25 cellular contexts compared by ENCODE assay signal in the genomic region with DNA sequence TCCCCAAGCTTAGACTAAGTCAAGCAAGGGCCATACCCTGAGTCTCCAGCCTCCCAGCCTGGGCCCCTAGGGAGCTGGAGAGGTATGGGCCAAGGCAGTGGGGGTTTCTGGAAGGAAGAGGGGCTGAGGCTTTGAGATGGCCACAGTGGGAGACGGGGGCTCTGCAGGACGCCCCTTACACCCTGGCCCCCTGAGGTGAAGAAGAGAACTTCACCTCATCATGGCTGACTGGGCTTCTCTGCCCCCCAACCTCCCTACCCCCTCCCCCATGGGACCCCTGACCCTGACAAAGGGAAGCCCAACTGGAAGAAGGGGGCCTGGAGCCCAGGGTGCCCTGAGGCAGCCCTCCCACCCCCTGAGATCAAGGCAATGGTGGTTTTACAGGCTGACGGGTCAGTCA.
"Had no signal": no experiment of that assay in that cellular context is flagged by ENCODE, and none has a peak within 500 bp of the region (broad histone marks: within the 10 kb centered on the region; RNA-seq: fewer than 3 reads in every experiment).

No MANE protein-coding gene starts in this region.

- H3K9me3 Mint-ChIP-seq: activated naive CD4-positive, alpha-beta T cell treated with anti-CD3 and anti-CD28 coated beads, Interleukin-2, amount 50 U/mL, for 72 hours; brain; immature natural killer cell; natural killer cell; stimulated activated effector memory CD8-positive, alpha-beta T cell treated with anti-CD3 and anti-CD28 coated beads, Interleukin-12 subunit alpha, Interleukin-12 subunit beta, amount 100 ng/mL, for 72 hours; stimulated activated naive CD8-positive, alpha-beta T cell treated with anti-CD3 and anti-CD28 coated beads, Interleukin-15, amount 100 ng/mL, for 72 hours had no signal

- H2AFZ ChIP-seq: hepatocyte had no signal

- H3K4me3 Mint-ChIP-seq: stimulated activated naive CD8-positive, alpha-beta T cell treated with anti-CD3 and anti-CD28 coated beads, Interleukin-15, amount 100 ng/mL, for 72 hours had no signal

- H3K36me3 Mint-ChIP-seq: activated naive CD4-positive, alpha-beta T cell treated with anti-CD3 and anti-CD28 coated beads, Interleukin-2, amount 50 U/mL, for 72 hours; natural killer cell; stimulated activated effector memory CD8-positive, alpha-beta T cell treated with anti-CD3 and anti-CD28 coated beads, Interleukin-12 subunit alpha, Interleukin-12 subunit beta, amount 100 ng/mL, for 72 hours had no signal

- DNase-seq: activated CD4-positive, CD25-positive, alpha-beta regulatory T cell treated with anti-CD3 and anti-CD28 coated beads, Interleukin-2, amount 50 U/mL, for 72 hours; activated gamma-delta T cell treated with Interleukin-2 at 50 U/mL for 16 hours; activated T-cell treated with anti-CD3 and anti-CD28 coated beads, Interleukin-2, amount 50 U/mL, for 1 hour; aorta; central memory CD4-positive, alpha-beta T cell; dermis blood vessel endothelial cell; effector memory CD4-positive, alpha-beta T cell; foreskin melanocyte; immature natural killer cell; kidney glomerular epithelial cell; left lung; midbrain; natural killer cell; nucleus accumbens; small intestine; stimulated activated CD4-positive, alpha-beta T cell treated with anti-CD3 and anti-CD28 coated beads, Interleukin-2, amount 100 ng/mL, for 24 hours; stimulated activated naive CD8-positive, alpha-beta T cell treated with anti-CD3 and anti-CD28 coated beads, Interleukin-15, amount 100 ng/mL, for 72 hours; T-helper 2 cell; tibial artery had no signal

- H3K4me3 ChIP-seq: hepatocyte, left lung, tibial artery had no signal

- H3K27ac ChIP-seq: hepatocyte, left lung, tibial artery had no signal

- ATAC-seq: activated naive CD4-positive, alpha-beta T cell treated with anti-CD3 and anti-CD28 coated beads, Interleukin-2, amount 50 U/mL, for 72 hours; esophagus mucosa; left lung; natural killer cell; sciatic nerve; stimulated activated effector memory CD8-positive, alpha-beta T cell treated with anti-CD3 and anti-CD28 coated beads, Interleukin-12 subunit alpha, Interleukin-12 subunit beta, amount 100 ng/mL, for 72 hours; stimulated activated naive CD8-positive, alpha-beta T cell treated with anti-CD3 and anti-CD28 coated beads, Interleukin-15, amount 100 ng/mL, for 72 hours had no signal

- H3K4me2 ChIP-seq: hepatocyte had no signal

- H3K27me3 Mint-ChIP-seq: brain; stimulated activated naive CD8-positive, alpha-beta T cell treated with anti-CD3 and anti-CD28 coated beads, Interleukin-15, amount 100 ng/mL, for 72 hours had no signal

- H3K9me3 ChIP-seq: left lung, tibial artery had no signal

- H3K79me2 ChIP-seq: hepatocyte had no signal

- H3K27ac Mint-ChIP-seq: stimulated activated naive CD8-positive, alpha-beta T cell treated with anti-CD3 and anti-CD28 coated beads, Interleukin-15, amount 100 ng/mL, for 72 hours had no signal

- H3K27me3 ChIP-seq: hepatocyte, tibial artery had no signal
